ENCODE assay signal across 26 cellular contexts in genomic region chr16:27789595-27790241, GRCh38.
"Had no signal": no experiment of that assay in that cellular context is flagged by ENCODE, and none has a peak within 500 bp of the region (broad histone marks: within the 10 kb centered on the region; RNA-seq: fewer than 3 reads in every experiment).

No MANE protein-coding gene starts in this region.

- H3K4me3 Mint-ChIP-seq: dendritic cell treated with granulocyte-macrophage colony-stimulating factor and Interleukin-4, amounts not matched to agents 40 ng/mL and 50 ng/mL, for 4 days; effector memory CD8-positive, alpha-beta T cell; endodermal cell; mesothelial cell of epicardium; naive B cell had no signal

- H3K4me3 ChIP-seq: colonic mucosa, gastroesophageal sphincter, heart right ventricle, left lung, lower lobe of right lung, mucosa of descending colon had no signal

- H3K27ac Mint-ChIP-seq: dendritic cell treated with granulocyte-macrophage colony-stimulating factor and Interleukin-4, amounts not matched to agents 40 ng/mL and 50 ng/mL, for 4 days; effector memory CD8-positive, alpha-beta T cell; endodermal cell; mesothelial cell of epicardium; naive B cell had no signal

- H3K27ac ChIP-seq: colonic mucosa, epithelial cell of prostate, foreskin keratinocyte, gastroesophageal sphincter, heart right ventricle, left lung, lower lobe of right lung had no signal

- H3K36me3 Mint-ChIP-seq: mesothelial cell of epicardium, naive B cell had no signal

- H3K27me3 Mint-ChIP-seq: dendritic cell treated with granulocyte-macrophage colony-stimulating factor and Interleukin-4, amounts not matched to agents 40 ng/mL and 50 ng/mL, for 4 days had no signal

- H3K4me1 ChIP-seq: colonic mucosa, foreskin keratinocyte, gastroesophageal sphincter, heart right ventricle, left lung, lower lobe of right lung had no signal

- ATAC-seq: effector memory CD8-positive, alpha-beta T cell; esophagus mucosa; foreskin keratinocyte; gastroesophageal sphincter; heart right ventricle; left lung had no signal

- H3K27me3 ChIP-seq: colonic mucosa, foreskin keratinocyte, left lung had no signal

- H3K4me1 Mint-ChIP-seq: endodermal cell, naive B cell had no signal

- FAIRE-seq: endometrium, frontal cortex, islet of Langerhans, keratinocyte had no signal

- H3K9me3 ChIP-seq: colonic mucosa, gastroesophageal sphincter, heart right ventricle, left lung, lower lobe of right lung, mucosa of descending colon had no signal

- DNase-seq: colonic mucosa; cortex of kidney; effector CD8-positive, alpha-beta T cell; effector memory CD8-positive, alpha-beta T cell; endodermal cell; erythroblast; foreskin keratinocyte; head of caudate nucleus; heart right ventricle; hippocampal formation; left cardiac atrium; left ventricle myocardium superior; lower lobe of right lung; mesenchymal stem cell; mucosa of descending colon; naive B cell had no signal

- H3K36me3 ChIP-seq: colonic mucosa, gastroesophageal sphincter, heart right ventricle, left lung, lower lobe of right lung had no signal

- H3K9me3 Mint-ChIP-seq: dendritic cell treated with granulocyte-macrophage colony-stimulating factor and Interleukin-4, amounts not matched to agents 40 ng/mL and 50 ng/mL, for 4 days; effector memory CD8-positive, alpha-beta T cell; endodermal cell; mesothelial cell of epicardium had no signal
